ENCODE assay signal across 17 cellular contexts in genomic region chr13:78183737-78184136, GRCh38.
A peak's percentile ranks its signal among the peaks of the same experiment; 100 is the strongest.
DNase-seq lines count a peak whose midpoint lies in the region; ATAC-seq and TF ChIP-seq lines count a peak whose summit lies in the region.
"Had no signal": no experiment of that assay in that cellular context is flagged by ENCODE, and none has a peak within 500 bp of the region (broad histone marks: within the 10 kb centered on the region; RNA-seq: fewer than 3 reads in every experiment).

No MANE protein-coding gene starts in this region.

- H3K4me3 Mint-ChIP-seq in naive thymus-derived CD8-positive, alpha-beta T cell, result no peak overlapping the region
- H3K4me3 Mint-ChIP-seq: CD8-positive, alpha-beta T cell had no signal

- H3K9me3 ChIP-seq in SJCRH30 (replicated peaks) (peaks cover 4% of the 10 kb centered on the region; the same call in 1 of the 2 replicates), skeletal muscle satellite cell (replicated peaks; ENCODE audit: low read length) (no peaks in the 10 kb centered on the region)

- no peak overlapping the region for H3K27ac Mint-ChIP-seq in naive thymus-derived CD8-positive, alpha-beta T cell
- H3K27ac Mint-ChIP-seq: CD8-positive, alpha-beta T cell had no signal

- no peak for ATAC-seq in naive thymus-derived CD8-positive, alpha-beta T cell
- ATAC-seq in HG02870 (IDR thresholded peaks at IDR 0.05; ENCODE audit: unreplicated experiment) (no peak), HG03442 (IDR thresholded peaks at IDR 0.05; ENCODE audit: unreplicated experiment) (no peak)
- ATAC-seq: CD8-positive, alpha-beta T cell had no signal

- no peaks in the 10 kb centered on the region for H3K4me1 Mint-ChIP-seq in naive thymus-derived CD8-positive, alpha-beta T cell

- H3K9ac ChIP-seq in skeletal muscle satellite cell (ENCODE audit: low read depth, low read length), result peak overlapping the region; percentile 61

- peaks cover 0 to 1% (median 0%) of the 10 kb centered on the region in 9 donors for H3K9me3 Mint-ChIP-seq in naive thymus-derived CD8-positive, alpha-beta T cell
- H3K9me3 Mint-ChIP-seq: CD8-positive, alpha-beta T cell had no signal

- peaks cover 0 to 17% (median 2%) of the 10 kb centered on the region in 5 donors for H3K27me3 Mint-ChIP-seq in naive thymus-derived CD8-positive, alpha-beta T cell

- DNase-seq in HCEC 1CT (peak; percentile 77), SJCRH30 (peak in 1 of 2 experiments; percentile 44), fibroblast of mammary gland (ENCODE audit: low read depth) (peak; percentile 44)
- DNase-seq in naive thymus-derived CD8-positive, alpha-beta T cell, result no peak
- DNase-seq: CD8-positive, alpha-beta T cell; DND-41; GF-D8; GOT3; Karpas-422; NCI-H1105; NCI-H1694 treated with DMSO at 0.1 percent for 48 hours; NCI-H345; NCI-H526; SIG-M5 had no signal

- H3K4me2 ChIP-seq in skeletal muscle satellite cell (ENCODE audit: low read length), result peak overlapping the region; percentile 67

- H3K36me3 Mint-ChIP-seq in naive thymus-derived CD8-positive, alpha-beta T cell, result no peaks in the 10 kb centered on the region
- H3K36me3 Mint-ChIP-seq: CD8-positive, alpha-beta T cell had no signal

- POLR2A ChIA-PET in naive thymus-derived CD8-positive, alpha-beta T cell (lab: Charles Lee), result no interaction called here

- no peak for TF ChIP-seq CTCF in fibroblast of mammary gland (conservative IDR thresholded peaks at IDR 0.05; ENCODE audit: control insufficient read depth, insufficient read depth, low read depth, low read length)

- H3K27me3 ChIP-seq in SJCRH30 (no peaks in the 10 kb centered on the region), skeletal muscle satellite cell (ENCODE audit: control insufficient read depth, insufficient read depth, low read length) (no peaks in the 10 kb centered on the region)

- H3K36me3 ChIP-seq in SJCRH30, result no peaks in the 10 kb centered on the region
- H3K36me3 ChIP-seq in skeletal muscle satellite cell (ENCODE audit: insufficient read depth, low read length), result no peaks in the 10 kb centered on the region

- peaks cover 7% of the 10 kb centered on the region; the same call in 1 of the 2 replicates for H3K4me1 ChIP-seq in SJCRH30
- peaks cover 38% of the 10 kb centered on the region for H3K4me1 ChIP-seq in skeletal muscle satellite cell (ENCODE audit: control insufficient read depth, insufficient read depth, low read length)

- H3K27ac ChIP-seq in SJCRH30, result peak overlapping the region; percentile 21; the same call in 1 of the 2 replicates

- H3K4me3 ChIP-seq in SJCRH30 (no peak overlapping the region), fibroblast of mammary gland (ENCODE audit: control insufficient read depth, low read depth, low read length) (no peak overlapping the region), skeletal muscle satellite cell (ENCODE audit: low read length) (peak overlapping the region; percentile 21)

Comparison
In these comparisons a context has a peak if more than half of its experiments do, and no peak if none do; other contexts are left out.
1. DNase-seq: peak in HCEC 1CT (single experiment) and fibroblast of mammary gland (single experiment); none in naive thymus-derived CD8-positive, alpha-beta T cell (0 of 10).